ENCODE assay signal across 5 cellular contexts in the genomic region with DNA sequence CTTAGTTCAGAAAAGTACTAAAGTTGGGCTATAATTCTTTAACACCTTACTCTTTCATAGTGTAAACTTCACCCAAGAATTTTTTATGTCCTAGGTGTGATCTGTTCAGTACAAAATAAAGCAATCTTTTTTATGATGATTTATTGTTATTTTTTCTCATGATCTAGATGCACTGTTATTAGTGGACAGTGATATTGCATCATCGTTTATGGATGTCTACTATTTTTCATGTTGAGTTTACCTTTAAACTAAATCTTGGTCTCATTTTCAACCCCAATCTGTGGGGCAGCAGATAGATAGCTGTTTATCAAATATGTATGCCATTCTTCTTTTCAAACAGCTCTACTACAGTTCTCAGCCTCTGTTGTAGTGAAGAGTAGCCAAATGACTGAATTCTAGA.
"Had no signal": no experiment of that assay in that cellular context is flagged by ENCODE, and none has a peak within 500 bp of the region (broad histone marks: within the 10 kb centered on the region; RNA-seq: fewer than 3 reads in every experiment).

No MANE protein-coding gene starts in this region.

- DNase-seq: KBM-7, KG1 had no signal

- H3K27ac ChIP-seq: HL-60, KMS-11 had no signal

- H3K4me2 ChIP-seq: KMS-11 had no signal

- H3K9ac ChIP-seq: KMS-11 had no signal

- FAIRE-seq: HTR-8/SVneo had no signal
